Comparison of ENCODE assay signal across 25 cellular contexts in genomic region chr1:33183306-33183705, GRCh38. TPM values are rescaled to one million over a fixed set of nuclear protein-coding genes. Genes with fewer than 3 reads are reported as not detected.
DNase-seq lines count a peak whose midpoint lies in the region; ATAC-seq and TF ChIP-seq lines count a peak whose summit lies in the region.
"Had no signal": no experiment of that assay in that cellular context is flagged by ENCODE, and none has a peak within 500 bp of the region (broad histone marks: within the 10 kb centered on the region; RNA-seq: fewer than 3 reads in every experiment).

No MANE protein-coding gene starts in this region.

- peaks cover 22% of the 10 kb centered on the region for H3K4me1 ChIP-seq in CD8-positive, alpha-beta T cell (ENCODE audit: insufficient read depth, low read length)
- peaks cover 0 to 5% (median 2%) of the 10 kb centered on the region in 4 donors for H3K4me1 ChIP-seq in right lobe of liver

- CTCF ChIA-PET in CD8-positive, alpha-beta T cell (lab: Charles Lee), result interaction anchor here (3.0 kb wide), 1 partner anchor 56 kb away, joined by 13 read pairs; no protein-coding TSS in a partner anchor

- H3K27ac ChIP-seq in CD8-positive, alpha-beta T cell (ENCODE audit: low read depth, low read length), result no peak overlapping the region
- no peak overlapping the region for H3K27ac ChIP-seq in right lobe of liver
- H3K27ac ChIP-seq: cardiac muscle cell, lower lobe of right lung, upper lobe of left lung had no signal

- intact Hi-C loops in CD8-positive, alpha-beta T cell (cut with DNase I, micrococcal nuclease), result loop anchor here (5.0 kb wide), 4 partner anchors 146 to 366 kb away; partner anchors contain the start of genes AK2 (in 2 of the 2), PHC2 (in 1 of the 2), S100PBP (in 1 of the 2) and YARS1 (in 1 of the 2)
- intact Hi-C loops in right lobe of liver (cut with DNase I), result no loop called here

- peak overlapping the region; percentile 68 for H3K4me3 Mint-ChIP-seq in T-helper 2 cell treated with Interferon-gamma antibody and Interleukin-4, amounts not matched to agents 5 μg/mL and 100 μg/mL, for 36 hours
- H3K4me3 Mint-ChIP-seq in CD8-positive, alpha-beta T cell, result peak overlapping the region; percentile 88
- H3K4me3 Mint-ChIP-seq in central memory CD8-positive, alpha-beta T cell, result peak overlapping the region; percentile 86
- H3K4me3 Mint-ChIP-seq in naive thymus-derived CD8-positive, alpha-beta T cell, result peak overlapping the region; percentile 8 to 93 (median 76)

- H3K36me3 ChIP-seq in CD8-positive, alpha-beta T cell (ENCODE audit: insufficient read depth, low read length), result no peaks in the 10 kb centered on the region
- H3K36me3 ChIP-seq in right lobe of liver, result no peaks in the 10 kb centered on the region
- H3K36me3 ChIP-seq: cardiac muscle cell, gastrocnemius medialis, HAP-1, lower lobe of right lung, upper lobe of left lung had no signal

- H3K27ac Mint-ChIP-seq in T-helper 2 cell treated with Interferon-gamma antibody and Interleukin-4, amounts not matched to agents 5 μg/mL and 100 μg/mL, for 36 hours, result no peak overlapping the region
- H3K27ac Mint-ChIP-seq in CD8-positive, alpha-beta T cell, result no peak overlapping the region
- no peak overlapping the region for H3K27ac Mint-ChIP-seq in central memory CD8-positive, alpha-beta T cell (ENCODE audit: low read depth)
- no peak overlapping the region for H3K27ac Mint-ChIP-seq in naive thymus-derived CD8-positive, alpha-beta T cell
- H3K27ac Mint-ChIP-seq: endodermal cell had no signal

- no peaks in the 10 kb centered on the region for H3K36me3 Mint-ChIP-seq in T-helper 2 cell treated with Interferon-gamma antibody and Interleukin-4, amounts not matched to agents 5 μg/mL and 100 μg/mL, for 36 hours (ENCODE audit: low read depth)
- H3K36me3 Mint-ChIP-seq in CD8-positive, alpha-beta T cell, result peaks cover 2% of the 10 kb centered on the region
- H3K36me3 Mint-ChIP-seq in central memory CD8-positive, alpha-beta T cell (ENCODE audit: insufficient read depth), result peaks cover 3% of the 10 kb centered on the region
- no peaks in the 10 kb centered on the region for H3K36me3 Mint-ChIP-seq in naive thymus-derived CD8-positive, alpha-beta T cell

- H3K27me3 ChIP-seq in CD8-positive, alpha-beta T cell (ENCODE audit: insufficient read depth, low read length), result no peaks in the 10 kb centered on the region
- no peaks in the 10 kb centered on the region for H3K27me3 ChIP-seq in right lobe of liver
- H3K27me3 ChIP-seq: cardiac muscle cell, gastrocnemius medialis, upper lobe of left lung had no signal

- no peak for ATAC-seq in CD8-positive, alpha-beta T cell
- ATAC-seq in central memory CD8-positive, alpha-beta T cell (replicated peaks; ENCODE audit: extremely low read depth, poor library complexity, severe bottlenecking), result no peak
- ATAC-seq in naive thymus-derived CD8-positive, alpha-beta T cell, result no peak
- ATAC-seq in right lobe of liver, result no peak
- ATAC-seq: lower lobe of right lung, Panc1 had no signal

- H3K9me3 ChIP-seq in CD8-positive, alpha-beta T cell (ENCODE audit: low read length), result no peaks in the 10 kb centered on the region
- no peaks in the 10 kb centered on the region for H3K9me3 ChIP-seq in right lobe of liver
- H3K9me3 ChIP-seq: esophagus squamous epithelium, gastrocnemius medialis, HAP-1, lower lobe of right lung, upper lobe of left lung had no signal

- TF ChIP-seq POLR2A in right lobe of liver (IDR thresholded peaks at IDR 0.05), result no peak

- H3K4me3 ChIP-seq in CD8-positive, alpha-beta T cell (ENCODE audit: low read depth, low read length), result no peak overlapping the region
- no peak overlapping the region for H3K4me3 ChIP-seq in right lobe of liver
- H3K4me3 ChIP-seq: cardiac muscle cell, esophagus squamous epithelium, HAP-1, lower lobe of right lung, upper lobe of left lung had no signal

- H3K9me3 Mint-ChIP-seq in T-helper 2 cell treated with Interferon-gamma antibody and Interleukin-4, amounts not matched to agents 5 μg/mL and 100 μg/mL, for 36 hours, result no peaks in the 10 kb centered on the region
- H3K9me3 Mint-ChIP-seq in CD8-positive, alpha-beta T cell, result no peaks in the 10 kb centered on the region
- no peaks in the 10 kb centered on the region for H3K9me3 Mint-ChIP-seq in central memory CD8-positive, alpha-beta T cell
- peaks cover 0 to 3% (median 0%) of the 10 kb centered on the region in 9 donors for H3K9me3 Mint-ChIP-seq in naive thymus-derived CD8-positive, alpha-beta T cell
- H3K9me3 Mint-ChIP-seq: endodermal cell had no signal

- H3K4me1 Mint-ChIP-seq in T-helper 2 cell treated with Interferon-gamma antibody and Interleukin-4, amounts not matched to agents 5 μg/mL and 100 μg/mL, for 36 hours (ENCODE audit: low read depth), result peaks cover 17% of the 10 kb centered on the region
- peaks cover 26% of the 10 kb centered on the region for H3K4me1 Mint-ChIP-seq in CD8-positive, alpha-beta T cell (ENCODE audit: low read depth)
- H3K4me1 Mint-ChIP-seq in central memory CD8-positive, alpha-beta T cell, result peaks cover 48% of the 10 kb centered on the region
- H3K4me1 Mint-ChIP-seq in naive thymus-derived CD8-positive, alpha-beta T cell, result peaks cover 21 to 38% (median 22%) of the 10 kb centered on the region in 4 donors

- POLR2A ChIA-PET in CD8-positive, alpha-beta T cell (lab: Charles Lee), result interaction anchor here (1.5 kb wide), 1 partner anchor 7 kb away, joined by 5 read pairs; no protein-coding TSS in a partner anchor
- POLR2A ChIA-PET in naive thymus-derived CD8-positive, alpha-beta T cell (lab: Charles Lee), result interaction anchor here (1.0 to 3.0 kb wide), 2 partner anchors 56 to 72 kb away, joined by 3 to 34 read pairs; no protein-coding TSS in a partner anchor

- peaks cover 28% of the 10 kb centered on the region for H3K27me3 Mint-ChIP-seq in T-helper 2 cell treated with Interferon-gamma antibody and Interleukin-4, amounts not matched to agents 5 μg/mL and 100 μg/mL, for 36 hours (ENCODE audit: low read depth)
- H3K27me3 Mint-ChIP-seq in CD8-positive, alpha-beta T cell (ENCODE audit: low read depth), result peaks cover 6% of the 10 kb centered on the region
- no peaks in the 10 kb centered on the region for H3K27me3 Mint-ChIP-seq in central memory CD8-positive, alpha-beta T cell
- peaks cover 0 to 10% (median 4%) of the 10 kb centered on the region in 5 donors for H3K27me3 Mint-ChIP-seq in naive thymus-derived CD8-positive, alpha-beta T cell

- no peak for TF ChIP-seq CTCF in CD8-positive, alpha-beta T cell (IDR thresholded peaks at IDR 0.05)
- TF ChIP-seq CTCF in right lobe of liver (IDR thresholded peaks at IDR 0.05), result no peak

- WGBS in right lobe of liver (ENCODE audit: insufficient coverage, low coverage, low lambda C conversion rate, missing lambda C conversion rate), result 88% methylated on average over 2 of the region's 2 CpGs

- no peak for DNase-seq in T-helper 2 cell treated with Interferon-gamma antibody and Interleukin-4, amounts not matched to agents 5 μg/mL and 100 μg/mL, for 36 hours (ENCODE audit: low spot score)
- no peak for DNase-seq in T-helper 2 cell
- DNase-seq in CD8-positive, alpha-beta T cell, result peak in 1 of 7 experiments; percentile 2
- DNase-seq in central memory CD8-positive, alpha-beta T cell (ENCODE audit: low spot score in 2 of 2), result no peak
- no peak for DNase-seq in naive thymus-derived CD8-positive, alpha-beta T cell
- DNase-seq in right lobe of liver, result no peak
- no peak for DNase-seq in kidney tubule cell (ENCODE audit: low spot score)
- no peak for DNase-seq in NCI-H2107 treated with DMSO at 0.1 percent for 48 hours (lab: John Stamatoyannopoulos, UW; ENCODE audit: unreplicated experiment)
- DNase-seq: activated CD4-positive, alpha-beta T cell treated with anti-CD3 and anti-CD28 coated beads for 4 hours; activated gamma-delta T cell treated with Interleukin-2 at 50 U/mL for 16 hours; COR-L47; cortex of kidney; DMS79; endodermal cell; esophagus squamous epithelium; gastrocnemius medialis; GF-D8; lower lobe of right lung; NCI-H1436 treated with DMSO at 0.1 percent for 48 hours; retina; SIG-M5; upper lobe of left lung had no signal

RNA-seq across cellular contexts. Expression of gene TRIM62, which starts 1.5 kb away (rescaled TPM):
- total RNA-seq in CD8-positive, alpha-beta T cell, result 10 to 100 TPM; 14.3 to 14.8 TPM
- total RNA-seq in naive thymus-derived CD8-positive, alpha-beta T cell, result 10 to 100 TPM; 15.5 to 17.6 TPM
- 1 to 10 TPM; 2.7 to 4.7 (median 4.0) TPM for polyA plus RNA-seq in naive thymus-derived CD8-positive, alpha-beta T cell
- 1 to 10 TPM; 1.1 to 2.4 (median 1.7) TPM for total RNA-seq in right lobe of liver

Comparison
In these comparisons a context has a peak if more than half of its experiments do, and no peak if none do; other contexts are left out.
1. RNA of gene TRIM62, which starts 1.5 kb away (total RNA-seq): 15.5 to 17.6 TPM in naive thymus-derived CD8-positive, alpha-beta T cell and 14.3 to 14.8 TPM in CD8-positive, alpha-beta T cell; 1.1 to 2.4 TPM in right lobe of liver; every median in the first group is over 4 times any median in the second.
2. intact Hi-C loops: an anchor here in CD8-positive, alpha-beta T cell (5.0 kb wide); none called in right lobe of liver.
3. Peak in every context shown above with its lines, with median percentiles within 50 percentile points of each other: H3K4me3 Mint-ChIP-seq.